Comparison of ENCODE assay signal across 1 cellular context in genomic region chr21:34614693-34615486, GRCh38.
A peak's percentile ranks its signal among the peaks of the same experiment; 100 is the strongest.
TF ChIP-seq lines count a peak whose summit lies in the region.

RCAN1 (minus strand) TSS chr21:34615113; CDS start chr21:34615011, 102 bp downstream.

TF ChIP-seq in HepG2, 621 proteins besides CTCF, POLR2A, EP300 and RAD21 (continued from another document and continues in another):
- TF ChIP-seq ZBTB7B (CRISPR knock-in tag; IDR thresholded peaks at IDR 0.05) (0 out of 2 replicates have a peak, but pooled peaks have one; percentile 46), ZFAT (CRISPR knock-in tag; conservative IDR thresholded peaks at IDR 0.05) (no peak; the same call in 1 of the 2 replicates), ESRRA (CRISPR knock-in tag; IDR thresholded peaks at IDR 0.05; ENCODE audit: low read depth) (peak; percentile 48; the same call in 1 of the 2 replicates), PHF20 (CRISPR knock-in tag; IDR thresholded peaks at IDR 0.05) (peak; percentile 82), ZFP36L2 (CRISPR knock-in tag; IDR thresholded peaks at IDR 0.05) (no peak), ZNF776 (CRISPR knock-in tag; IDR thresholded peaks at IDR 0.05) (0 out of 2 replicates have a peak, but pooled peaks have one; percentile 31), KAT7 (CRISPR knock-in tag; IDR thresholded peaks at IDR 0.05; ENCODE audit: borderline replicate concordance) (no peak), NCOA2 (CRISPR knock-in tag; IDR thresholded peaks at IDR 0.05) (no peak), TGIF2 (CRISPR knock-in tag; IDR thresholded peaks at IDR 0.05) (peak; percentile 98), SKI (IDR thresholded peaks at IDR 0.05; ENCODE audit: partially characterized antibody) (peak; percentile 44), YY1 (IDR thresholded peaks at IDR 0.05; ENCODE audit: insufficient read depth, insufficient replicate concordance, low read depth, low read length) (peak; percentile 98), RBFOX2 (IDR thresholded peaks at IDR 0.05; ENCODE audit: low read depth, low read length) (0 out of 2 replicates have a peak, but pooled peaks have one; percentile 21), HMGA1 (CRISPR knock-in tag; conservative IDR thresholded peaks at IDR 0.05) (no peak), ZNF550 (CRISPR knock-in tag; IDR thresholded peaks at IDR 0.05; ENCODE audit: borderline replicate concordance) (no peak), GMEB2 (CRISPR knock-in tag; IDR thresholded peaks at IDR 0.05; ENCODE audit: low read depth) (0 out of 2 replicates have a peak, but pooled peaks have one; percentile 34), THAP11 (CRISPR knock-in tag; IDR thresholded peaks at IDR 0.05) (peak; percentile 83), XRCC5 (optimal IDR thresholded peaks at IDR 0.05; ENCODE audit: low read length) (peak; percentile 47), MAX (IDR thresholded peaks at IDR 0.05) (peak; percentile 77), ZNF781 (CRISPR knock-in tag; IDR thresholded peaks at IDR 0.05; ENCODE audit: borderline replicate concordance, not compliant biosample characterization) (no peak), ZNF83 (CRISPR knock-in tag; IDR thresholded peaks at IDR 0.05; ENCODE audit: borderline replicate concordance) (no peak), ZBTB46 (CRISPR knock-in tag; IDR thresholded peaks at IDR 0.05; ENCODE audit: borderline replicate concordance) (no peak), BCL6 (CRISPR knock-in tag; IDR thresholded peaks at IDR 0.05) (0 out of 2 replicates have a peak, but pooled peaks have one; percentile 9), ZNF460 (CRISPR knock-in tag; IDR thresholded peaks at IDR 0.05; ENCODE audit: borderline replicate concordance) (no peak), ADNP (CRISPR knock-in tag; IDR thresholded peaks at IDR 0.05) (no peak), SP4 (CRISPR knock-in tag; IDR thresholded peaks at IDR 0.05) (peak; percentile 84), ZNF713 (CRISPR knock-in tag; IDR thresholded peaks at IDR 0.05) (no peak), KAT8 (CRISPR knock-in tag; IDR thresholded peaks at IDR 0.05) (peak; percentile 79), ZNF484 (CRISPR knock-in tag; IDR thresholded peaks at IDR 0.05; ENCODE audit: borderline replicate concordance, low read depth) (no peak), KLF15 (CRISPR knock-in tag; IDR thresholded peaks at IDR 0.05; ENCODE audit: borderline replicate concordance) (0 out of 2 replicates have a peak, but pooled peaks have one; percentile 28), ZNF367 (CRISPR knock-in tag; IDR thresholded peaks at IDR 0.05; ENCODE audit: borderline replicate concordance) (no peak; the same call in 1 of the 2 replicates), ZNF629 (CRISPR knock-in tag; conservative IDR thresholded peaks at IDR 0.05) (0 out of 2 replicates have a peak, but pooled peaks have one; percentile 8), HOXA3 (CRISPR knock-in tag; IDR thresholded peaks at IDR 0.05) (peak; percentile 98), ARNTL (CRISPR knock-in tag; IDR thresholded peaks at IDR 0.05) (no peak), PAX8 (CRISPR knock-in tag; IDR thresholded peaks at IDR 0.05; ENCODE audit: borderline replicate concordance) (no peak), ZNF382 (CRISPR knock-in tag; IDR thresholded peaks at IDR 0.05; ENCODE audit: borderline replicate concordance) (no peak), ZNF644 (CRISPR knock-in tag; IDR thresholded peaks at IDR 0.05; ENCODE audit: low read depth) (no peak), MAF1 (CRISPR knock-in tag; IDR thresholded peaks at IDR 0.05; ENCODE audit: borderline replicate concordance) (no peak), ZNF672 (CRISPR knock-in tag; IDR thresholded peaks at IDR 0.05) (no peak), E2F2 (CRISPR knock-in tag; IDR thresholded peaks at IDR 0.05; ENCODE audit: borderline replicate concordance) (0 out of 2 replicates have a peak, but pooled peaks have one; percentile 36), ZNF660 (CRISPR knock-in tag; IDR thresholded peaks at IDR 0.05; ENCODE audit: borderline replicate concordance, low read depth) (no peak), CHCHD3 (CRISPR knock-in tag; IDR thresholded peaks at IDR 0.05) (0 out of 2 replicates have a peak, but pooled peaks have one; percentile 28), ELF1 (CRISPR knock-in tag; IDR thresholded peaks at IDR 0.05) (peak; percentile 93)
- TF ChIP-seq, protein P1, sequence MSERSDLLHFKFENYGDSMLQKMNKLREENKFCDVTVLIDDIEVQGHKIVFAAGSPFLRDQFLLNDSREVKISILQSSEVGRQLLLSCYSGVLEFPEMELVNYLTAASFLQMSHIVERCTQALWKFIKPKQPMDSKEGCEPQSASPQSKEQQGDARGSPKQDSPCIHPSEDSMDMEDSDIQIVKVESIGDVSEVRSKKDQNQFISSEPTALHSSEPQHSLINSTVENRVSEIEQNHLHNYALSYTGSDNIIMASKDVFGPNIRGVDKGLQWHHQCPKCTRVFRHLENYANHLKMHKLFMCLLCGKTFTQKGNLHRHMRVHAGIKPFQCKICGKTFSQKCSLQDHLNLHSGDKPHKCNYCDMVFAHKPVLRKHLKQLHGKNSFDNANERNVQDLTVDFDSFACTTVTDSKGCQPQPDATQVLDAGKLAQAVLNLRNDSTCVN (CRISPR knock-in tag; IDR thresholded peaks at IDR 0.05; ENCODE audit: borderline replicate concordance), result no peak
- TF ChIP-seq, protein P2, sequence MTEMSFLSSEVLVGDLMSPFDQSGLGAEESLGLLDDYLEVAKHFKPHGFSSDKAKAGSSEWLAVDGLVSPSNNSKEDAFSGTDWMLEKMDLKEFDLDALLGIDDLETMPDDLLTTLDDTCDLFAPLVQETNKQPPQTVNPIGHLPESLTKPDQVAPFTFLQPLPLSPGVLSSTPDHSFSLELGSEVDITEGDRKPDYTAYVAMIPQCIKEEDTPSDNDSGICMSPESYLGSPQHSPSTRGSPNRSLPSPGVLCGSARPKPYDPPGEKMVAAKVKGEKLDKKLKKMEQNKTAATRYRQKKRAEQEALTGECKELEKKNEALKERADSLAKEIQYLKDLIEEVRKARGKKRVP (CRISPR knock-in tag; IDR thresholded peaks at IDR 0.05), result no peak
- TF ChIP-seq, protein P3, sequence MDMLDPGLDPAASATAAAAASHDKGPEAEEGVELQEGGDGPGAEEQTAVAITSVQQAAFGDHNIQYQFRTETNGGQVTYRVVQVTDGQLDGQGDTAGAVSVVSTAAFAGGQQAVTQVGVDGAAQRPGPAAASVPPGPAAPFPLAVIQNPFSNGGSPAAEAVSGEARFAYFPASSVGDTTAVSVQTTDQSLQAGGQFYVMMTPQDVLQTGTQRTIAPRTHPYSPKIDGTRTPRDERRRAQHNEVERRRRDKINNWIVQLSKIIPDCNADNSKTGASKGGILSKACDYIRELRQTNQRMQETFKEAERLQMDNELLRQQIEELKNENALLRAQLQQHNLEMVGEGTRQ (IDR thresholded peaks at IDR 0.05; ENCODE audit: low read depth, low read length), result peak; percentile 96
- TF ChIP-seq, protein P3 (CRISPR knock-in tag; IDR thresholded peaks at IDR 0.05; ENCODE audit: borderline replicate concordance), result peak; percentile 97; the same call in 1 of the 2 replicates
- TF ChIP-seq, protein P4, sequence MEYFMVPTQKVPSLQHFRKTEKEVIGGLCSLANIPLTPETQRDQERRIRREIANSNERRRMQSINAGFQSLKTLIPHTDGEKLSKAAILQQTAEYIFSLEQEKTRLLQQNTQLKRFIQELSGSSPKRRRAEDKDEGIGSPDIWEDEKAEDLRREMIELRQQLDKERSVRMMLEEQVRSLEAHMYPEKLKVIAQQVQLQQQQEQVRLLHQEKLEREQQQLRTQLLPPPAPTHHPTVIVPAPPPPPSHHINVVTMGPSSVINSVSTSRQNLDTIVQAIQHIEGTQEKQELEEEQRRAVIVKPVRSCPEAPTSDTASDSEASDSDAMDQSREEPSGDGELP (IDR thresholded peaks at IDR 0.05; ENCODE audit: borderline replicate concordance, low read depth), result peak; percentile 97; the same call in 1 of the 2 replicates
- TF ChIP-seq, protein P5, sequence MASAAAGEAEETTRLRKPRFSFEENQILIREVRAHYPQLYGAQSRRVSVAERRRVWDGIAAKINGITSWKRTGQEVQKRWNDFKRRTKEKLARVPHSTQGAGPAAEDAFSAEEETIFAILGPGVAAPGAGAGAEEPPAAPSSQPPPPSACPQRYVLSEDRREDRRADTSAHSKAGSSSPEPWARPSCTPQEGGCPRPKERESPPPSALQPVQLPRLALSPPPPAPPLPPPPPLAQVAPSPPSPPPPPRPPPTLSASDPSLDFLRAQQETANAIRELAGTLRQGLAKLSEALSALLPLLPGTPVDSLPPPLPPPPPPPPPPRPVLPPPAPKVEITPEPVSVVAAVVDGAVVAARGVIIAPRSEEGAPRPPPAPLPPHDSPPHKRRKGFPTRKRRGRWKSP (CRISPR knock-in tag; IDR thresholded peaks at IDR 0.05), result no peak
- TF ChIP-seq, protein P6, sequence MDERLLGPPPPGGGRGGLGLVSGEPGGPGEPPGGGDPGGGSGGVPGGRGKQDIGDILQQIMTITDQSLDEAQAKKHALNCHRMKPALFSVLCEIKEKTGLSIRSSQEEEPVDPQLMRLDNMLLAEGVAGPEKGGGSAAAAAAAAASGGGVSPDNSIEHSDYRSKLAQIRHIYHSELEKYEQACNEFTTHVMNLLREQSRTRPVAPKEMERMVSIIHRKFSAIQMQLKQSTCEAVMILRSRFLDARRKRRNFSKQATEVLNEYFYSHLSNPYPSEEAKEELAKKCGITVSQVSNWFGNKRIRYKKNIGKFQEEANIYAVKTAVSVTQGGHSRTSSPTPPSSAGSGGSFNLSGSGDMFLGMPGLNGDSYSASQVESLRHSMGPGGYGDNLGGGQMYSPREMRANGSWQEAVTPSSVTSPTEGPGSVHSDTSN (CRISPR knock-in tag; IDR thresholded peaks at IDR 0.05), result no peak
- TF ChIP-seq, protein P7, sequence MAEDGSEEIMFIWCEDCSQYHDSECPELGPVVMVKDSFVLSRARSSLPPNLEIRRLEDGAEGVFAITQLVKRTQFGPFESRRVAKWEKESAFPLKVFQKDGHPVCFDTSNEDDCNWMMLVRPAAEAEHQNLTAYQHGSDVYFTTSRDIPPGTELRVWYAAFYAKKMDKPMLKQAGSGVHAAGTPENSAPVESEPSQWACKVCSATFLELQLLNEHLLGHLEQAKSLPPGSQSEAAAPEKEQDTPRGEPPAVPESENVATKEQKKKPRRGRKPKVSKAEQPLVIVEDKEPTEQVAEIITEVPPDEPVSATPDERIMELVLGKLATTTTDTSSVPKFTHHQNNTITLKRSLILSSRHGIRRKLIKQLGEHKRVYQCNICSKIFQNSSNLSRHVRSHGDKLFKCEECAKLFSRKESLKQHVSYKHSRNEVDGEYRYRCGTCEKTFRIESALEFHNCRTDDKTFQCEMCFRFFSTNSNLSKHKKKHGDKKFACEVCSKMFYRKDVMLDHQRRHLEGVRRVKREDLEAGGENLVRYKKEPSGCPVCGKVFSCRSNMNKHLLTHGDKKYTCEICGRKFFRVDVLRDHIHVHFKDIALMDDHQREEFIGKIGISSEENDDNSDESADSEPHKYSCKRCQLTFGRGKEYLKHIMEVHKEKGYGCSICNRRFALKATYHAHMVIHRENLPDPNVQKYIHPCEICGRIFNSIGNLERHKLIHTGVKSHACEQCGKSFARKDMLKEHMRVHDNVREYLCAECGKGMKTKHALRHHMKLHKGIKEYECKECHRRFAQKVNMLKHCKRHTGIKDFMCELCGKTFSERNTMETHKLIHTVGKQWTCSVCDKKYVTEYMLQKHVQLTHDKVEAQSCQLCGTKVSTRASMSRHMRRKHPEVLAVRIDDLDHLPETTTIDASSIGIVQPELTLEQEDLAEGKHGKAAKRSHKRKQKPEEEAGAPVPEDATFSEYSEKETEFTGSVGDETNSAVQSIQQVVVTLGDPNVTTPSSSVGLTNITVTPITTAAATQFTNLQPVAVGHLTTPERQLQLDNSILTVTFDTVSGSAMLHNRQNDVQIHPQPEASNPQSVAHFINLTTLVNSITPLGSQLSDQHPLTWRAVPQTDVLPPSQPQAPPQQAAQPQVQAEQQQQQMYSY (CRISPR knock-in tag; IDR thresholded peaks at IDR 0.05), result 0 out of 2 replicates have a peak, but pooled peaks have one; percentile 22
